In genomic region chr2:32981612-32982011, GRCh38 we compare ENCODE assay signal across 2 cellular contexts.
TF ChIP-seq lines count a peak whose summit lies in the region.

No MANE protein-coding gene starts in this region.

TF ChIP-seq in HepG2, 621 proteins besides CTCF, POLR2A, EP300 and RAD21:
- 0 out of 2 replicates have a peak, but pooled peaks have one; percentile 64 for TF ChIP-seq ZNF431 (CRISPR knock-in tag; IDR thresholded peaks at IDR 0.05; ENCODE audit: borderline replicate concordance, low read depth)
- no peak for TF ChIP-seq NFIC (IDR thresholded peaks at IDR 0.05; ENCODE audit: low read length)

TF ChIP-seq in K562, 482 proteins besides CTCF, POLR2A, EP300 and RAD21:
- TF ChIP-seq CBX3 (IDR thresholded peaks at IDR 0.05; ENCODE audit: borderline replicate concordance in 1 of 2, low read length in 2 of 2): peak in 1 of 2 experiments; percentile 60; a peak in 1 of 3 replicates
- TF ChIP-seq ZNF431 (CRISPR knock-in tag; IDR thresholded peaks at IDR 0.05): peak; percentile 97
- TF ChIP-seq ZNF592 (IDR thresholded peaks at IDR 0.05): no peak
- peak; percentile 12 for TF ChIP-seq ZFP36 (IDR thresholded peaks at IDR 0.05; ENCODE audit: low read depth, low read length, partially characterized antibody)
- TF ChIP-seq TRIM24 (IDR thresholded peaks at IDR 0.05): peak in 1 of 2 experiments; percentile 26; a peak in 1 of 4 replicates
